16 cellular contexts compared by ENCODE assay signal in genomic region chr17:8672326-8672725, GRCh38. TPM values are rescaled to one million over a fixed set of nuclear protein-coding genes. Genes with fewer than 3 reads are reported as not detected.
DNase-seq lines count a peak whose midpoint lies in the region; ATAC-seq and TF ChIP-seq lines count a peak whose summit lies in the region.
"Had no signal": no experiment of that assay in that cellular context is flagged by ENCODE, and none has a peak within 500 bp of the region (broad histone marks: within the 10 kb centered on the region; RNA-seq: fewer than 3 reads in every experiment).

No MANE protein-coding gene starts in this region.

- no peak overlapping the region for H3K18ac ChIP-seq in mesenchymal stem cell (ENCODE audit: low read depth in 1 of 2, low read length in 2 of 2)

- H3K9ac ChIP-seq in mesenchymal stem cell (ENCODE audit: low read length) (no peak overlapping the region), smooth muscle cell (ENCODE audit: low read depth) (no peak overlapping the region)
- H3K9ac ChIP-seq: GM23248 had no signal

- no peak for TF ChIP-seq POLR2A in breast epithelium (IDR thresholded peaks at IDR 0.05)

- H3K36me3 ChIP-seq in ascending aorta (no peaks in the 10 kb centered on the region), mesenchymal stem cell (ENCODE audit: control insufficient read depth in 1 of 2, insufficient read depth in 2 of 2, low read depth in 1 of 2, low read length in 2 of 2) (no peaks in the 10 kb centered on the region), smooth muscle cell (ENCODE audit: low read depth) (no peaks in the 10 kb centered on the region), breast epithelium (no peaks in the 10 kb centered on the region)

- no peak overlapping the region for H3K4ac ChIP-seq in mesenchymal stem cell (ENCODE audit: low read depth in 1 of 2, low read length in 2 of 2)

- H3K27ac ChIP-seq in ascending aorta (peak overlapping the region; percentile 93 to 95), mesenchymal stem cell (ENCODE audit: low read length, poor library complexity, severe bottlenecking) (no peak overlapping the region), smooth muscle cell (ENCODE audit: low read depth) (peak overlapping the region; percentile 53), substantia nigra (ENCODE audit: low read depth, low read length, poor library complexity, severe bottlenecking) (no peak overlapping the region), breast epithelium (no peak overlapping the region)
- H3K27ac ChIP-seq: C4-2B, GM23248 had no signal

- H3K4me1 ChIP-seq in ascending aorta (peaks cover 9 to 55% of the 10 kb centered on the region in 2 donors), mesenchymal stem cell (ENCODE audit: control insufficient read depth, insufficient read depth, low read depth, low read length) (peaks cover 1% of the 10 kb centered on the region), smooth muscle cell (ENCODE audit: low read depth) (no peaks in the 10 kb centered on the region), breast epithelium (no peaks in the 10 kb centered on the region)
- H3K4me1 ChIP-seq: Caco-2 had no signal

- no peak for ATAC-seq in HG03159 (IDR thresholded peaks at IDR 0.05; ENCODE audit: unreplicated experiment)
- ATAC-seq: HepG2 had no signal

- H3K79me1 ChIP-seq in mesenchymal stem cell (replicated peaks; ENCODE audit: low read length, poor library complexity, severe bottlenecking): no peaks in the 10 kb centered on the region

- H4K8ac ChIP-seq in mesenchymal stem cell (ENCODE audit: low read length): no peak overlapping the region

- DNase-seq in ascending aorta (ENCODE audit: low spot score in 2 of 2) (peak in 1 of 2 donors; percentile 50), mesenchymal stem cell (no peak), smooth muscle cell (lab: John Stamatoyannopoulos, UW; ENCODE audit: unreplicated experiment) (no peak), substantia nigra (lab: John Stamatoyannopoulos, UW) (no peak), C1 segment of cervical spinal cord (lab: John Stamatoyannopoulos, UW) (no peak), breast epithelium (ENCODE audit: low spot score in 2 of 2) (no peak)
- DNase-seq: Caco-2; CD4-positive, alpha-beta T cell; DMS153; DMS79; GDM1; GM23248; HCEC 1CT had no signal

- no peaks in the 10 kb centered on the region for H3K79me2 ChIP-seq in smooth muscle cell (ENCODE audit: low read depth)

- no peak for TF ChIP-seq CTCF in ascending aorta (IDR thresholded peaks at IDR 0.05)
- TF ChIP-seq CTCF in smooth muscle cell (IDR thresholded peaks at IDR 0.05; ENCODE audit: borderline replicate concordance, insufficient read depth, poor library complexity, severe bottlenecking): no peak
- no peak for TF ChIP-seq CTCF in breast epithelium (IDR thresholded peaks at IDR 0.05)

- no peaks in the 10 kb centered on the region for H4K20me1 ChIP-seq in smooth muscle cell (ENCODE audit: low read depth)

- peaks cover 18% of the 10 kb centered on the region for H3F3A ChIP-seq in smooth muscle cell (ENCODE audit: low read depth)

- H2BK5ac ChIP-seq in mesenchymal stem cell (ENCODE audit: low read depth, low read length, poor library complexity, severe bottlenecking): no peak overlapping the region

- H2BK120ac ChIP-seq in mesenchymal stem cell (ENCODE audit: low read depth, low read length): no peak overlapping the region

- H3K4me2 ChIP-seq in mesenchymal stem cell (ENCODE audit: low read length, poor library complexity, severe bottlenecking) (no peak overlapping the region), smooth muscle cell (no peak overlapping the region)

- no peak overlapping the region for H2AK5ac ChIP-seq in mesenchymal stem cell (ENCODE audit: low read length, severe bottlenecking)

- intact Hi-C loops in ascending aorta (cut with DNase I): loop anchor here (5.0 kb wide), 1 partner anchor 130 kb away; no protein-coding TSS in a partner anchor
- intact Hi-C loops in breast epithelium (cut with DNase I; ENCODE audit: low total_unique reads): no loop called here

- no peak overlapping the region for H3K23ac ChIP-seq in mesenchymal stem cell (ENCODE audit: low read length in 2 of 2)

- H4K91ac ChIP-seq in mesenchymal stem cell (ENCODE audit: low read length): no peak overlapping the region

- no peak overlapping the region for H2BK12ac ChIP-seq in mesenchymal stem cell (ENCODE audit: low read length in 2 of 2)

- no peaks in the 10 kb centered on the region for H3K27me3 ChIP-seq in ascending aorta
- peaks cover 9 to 28% of the 10 kb centered on the region in 2 experiments for H3K27me3 ChIP-seq in mesenchymal stem cell (ENCODE audit: control insufficient read depth in 1 of 2, insufficient read depth in 1 of 2, low read length in 2 of 2)
- H3K27me3 ChIP-seq in smooth muscle cell (ENCODE audit: low read depth): no peaks in the 10 kb centered on the region
- no peaks in the 10 kb centered on the region for H3K27me3 ChIP-seq in breast epithelium

- peak overlapping the region; percentile 48 for H2BK15ac ChIP-seq in mesenchymal stem cell (ENCODE audit: low read depth, poor library complexity, severe bottlenecking)

- H3K4me3 ChIP-seq in ascending aorta (no peak overlapping the region), mesenchymal stem cell (ENCODE audit: insufficient read depth in 1 of 2, low read depth in 1 of 2, low read length in 2 of 2) (no peak overlapping the region), smooth muscle cell (no peak overlapping the region), breast epithelium (no peak overlapping the region)
- H3K4me3 ChIP-seq: GM23248 had no signal

- H2AFZ ChIP-seq in mesenchymal stem cell (ENCODE audit: low read depth, low read length) (no peak overlapping the region), smooth muscle cell (ENCODE audit: low read depth) (no peak overlapping the region)
- H2AFZ ChIP-seq: GM23248 had no signal

- H3K14ac ChIP-seq in mesenchymal stem cell (ENCODE audit: low read length in 2 of 2): no peak overlapping the region

- H3K9me3 ChIP-seq in ascending aorta: no peaks in the 10 kb centered on the region
- H3K9me3 ChIP-seq in mesenchymal stem cell (ENCODE audit: control insufficient read depth, low read length): no peaks in the 10 kb centered on the region
- no peaks in the 10 kb centered on the region for H3K9me3 ChIP-seq in smooth muscle cell (replicated peaks; ENCODE audit: low read depth)
- no peaks in the 10 kb centered on the region for H3K9me3 ChIP-seq in breast epithelium
- H3K9me3 ChIP-seq: Caco-2 had no signal

- WGBS in mesenchymal stem cell: 94% methylated on average over 8 of the region's 9 CpGs
- 73% methylated on average over 9 of the region's 9 CpGs for WGBS in smooth muscle cell (ENCODE audit: low lambda C conversion rate)

RNA-seq across cellular contexts. Expression of gene MYH10, which starts 41.8 kb away (rescaled TPM):
- 378 TPM for total RNA-seq in ascending aorta
- 33.3 TPM for polyA plus RNA-seq in mesenchymal stem cell (2013, experiment 1 of 2)
- polyA plus RNA-seq in mesenchymal stem cell (2013, experiment 2 of 2): 30.4 TPM
- total RNA-seq in smooth muscle cell: 107 and 146 TPM in 2 replicates
- polyA plus RNA-seq in smooth muscle cell: 83.0 and 112 TPM in 2 replicates
- 10 to 100 TPM; 46.2 to 54.7 (median 46.7) TPM for total RNA-seq in breast epithelium

Comparison
In these comparisons a context has a peak if more than half of its experiments do, and no peak if none do; other contexts are left out.
1. H3K27ac ChIP-seq: peak in ascending aorta (2 of 2) and smooth muscle cell (single experiment); none in mesenchymal stem cell (single experiment), substantia nigra (single experiment) and breast epithelium (0 of 2).